ENCODE assay signal across 19 cellular contexts in the genomic region with DNA sequence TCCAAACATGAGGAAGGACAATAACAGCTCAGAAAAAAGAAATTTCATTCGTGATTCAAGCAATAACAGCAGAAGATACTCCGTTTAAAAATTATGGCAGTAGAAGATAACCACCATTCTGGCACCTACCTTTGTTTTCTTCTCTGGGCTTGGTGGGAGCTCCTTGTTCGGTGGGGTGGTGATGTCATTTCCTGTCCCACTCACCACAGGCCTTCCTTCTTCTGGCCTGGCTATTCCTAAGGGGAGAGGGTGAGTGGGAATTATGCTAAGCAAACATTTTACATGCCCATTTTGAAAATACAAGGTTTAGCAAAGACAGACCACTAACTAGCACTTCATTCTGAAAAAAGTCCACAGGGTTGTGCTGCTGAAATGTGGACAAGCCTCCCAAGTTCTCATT.
DNase-seq lines count a peak whose midpoint lies in the region; ATAC-seq, FAIRE-seq and TF ChIP-seq lines count a peak whose summit lies in the region.
"Had no signal": no experiment of that assay in that cellular context is flagged by ENCODE, and none has a peak within 500 bp of the region (broad histone marks: within the 10 kb centered on the region; RNA-seq: fewer than 3 reads in every experiment).

No MANE protein-coding gene starts in this region.

- no peak for TF ChIP-seq CTCF in activated CD8-positive, alpha-beta T cell treated with anti-CD3 and anti-CD28 coated beads for 36 hours (IDR thresholded peaks at IDR 0.05)
- no peak for TF ChIP-seq CTCF in VCaP (conservative IDR thresholded peaks at IDR 0.05)
- no peak for TF ChIP-seq CTCF in endothelial cell of umbilical vein (IDR thresholded peaks at IDR 0.05; ENCODE audit: extremely low read depth in 1 of 2, insufficient read depth in 1 of 2, low read depth in 1 of 2, low read length in 2 of 2)
- no peak for TF ChIP-seq CTCF in gastrocnemius medialis (IDR thresholded peaks at IDR 0.05 in 4 of 5, conservative IDR thresholded peaks at IDR 0.05 in 1 of 5)
- no peak for TF ChIP-seq CTCF in body of pancreas (IDR thresholded peaks at IDR 0.05)

- H3K9me3 ChIP-seq in endothelial cell of umbilical vein (replicated peaks; ENCODE audit: control insufficient read depth, insufficient read depth, low read length) (no peaks in the 10 kb centered on the region), gastrocnemius medialis (no peaks in the 10 kb centered on the region), body of pancreas (no peaks in the 10 kb centered on the region)
- H3K9me3 ChIP-seq: neutrophil, sigmoid colon, SJSA1 had no signal

- no TSS peak for BruUV-seq in endothelial cell of umbilical vein (replicated peaks; lab: Mats Ljungman, UMichigan)

- H3K9ac ChIP-seq in endothelial cell of umbilical vein (replicated peaks; ENCODE audit: extremely low read depth, insufficient read depth, low read length): no peak overlapping the region

- peaks cover 6% of the 10 kb centered on the region for H3K36me3 Mint-ChIP-seq in activated CD8-positive, alpha-beta T cell treated with anti-CD3 and anti-CD28 coated beads for 36 hours (ENCODE audit: low read depth)
- peaks cover 9% of the 10 kb centered on the region for H3K36me3 Mint-ChIP-seq in activated CD8-positive, alpha-beta T cell treated with anti-CD3 and anti-CD28 coated beads, Interleukin-2, amount 10 ng/mL, durations not matched to agents 7 days and 5 days (ENCODE audit: low read depth)

- H4K20me1 ChIP-seq in endothelial cell of umbilical vein (replicated peaks; ENCODE audit: control insufficient read depth, extremely low read depth, insufficient read depth, low read length): no peaks in the 10 kb centered on the region

- CTCF ChIA-PET in activated CD8-positive, alpha-beta T cell treated with anti-CD3 and anti-CD28 coated beads for 36 hours (lab: Charles Lee): interaction anchor here (1.1 kb wide), 1 partner anchor 280 kb away, joined by 3 read pairs; no protein-coding TSS in a partner anchor
- CTCF ChIA-PET in activated CD8-positive, alpha-beta T cell treated with anti-CD3 and anti-CD28 coated beads, Interleukin-2, amount 10 ng/mL, durations not matched to agents 7 days and 5 days (lab: Charles Lee): no interaction called here
- CTCF ChIA-PET in endothelial cell of umbilical vein (lab: Charles Lee): interaction anchor here (0.5 to 2.4 kb wide), 8 partner anchors 11 to 281 kb away, joined by 3 to 14 read pairs (median 7); no protein-coding TSS in a partner anchor

- H2AFZ ChIP-seq in endothelial cell of umbilical vein (ENCODE audit: low read depth, low read length): no peak overlapping the region

- no peak overlapping the region for H3K4me3 ChIP-seq in endothelial cell of umbilical vein (replicated peaks in 1 of 3; ENCODE audit: insufficient read depth in 1 of 3, low read depth in 1 of 3, low read length in 3 of 3)
- H3K4me3 ChIP-seq in gastrocnemius medialis: no peak overlapping the region
- no peak overlapping the region for H3K4me3 ChIP-seq in body of pancreas
- H3K4me3 ChIP-seq: sigmoid colon, SJSA1 had no signal

- H3K9me3 Mint-ChIP-seq in activated CD8-positive, alpha-beta T cell treated with anti-CD3 and anti-CD28 coated beads for 36 hours: no peaks in the 10 kb centered on the region
- H3K9me3 Mint-ChIP-seq in activated CD8-positive, alpha-beta T cell treated with anti-CD3 and anti-CD28 coated beads, Interleukin-2, amount 10 ng/mL, durations not matched to agents 7 days and 5 days (ENCODE audit: insufficient read depth): no peaks in the 10 kb centered on the region
- H3K9me3 Mint-ChIP-seq: activated CD4-positive, alpha-beta memory T cell treated with anti-CD3 and anti-CD28 coated beads for 36 hours; stimulated activated naive B cell treated with anti-CD40 and anti-IgM and Interleukin-4, amounts not matched to agents 10 μg/mL and 1 μg/mL and 100 μg/mL, for 72 hours had no signal

- no peak for ATAC-seq in activated CD8-positive, alpha-beta T cell treated with anti-CD3 and anti-CD28 coated beads for 36 hours
- ATAC-seq in activated CD8-positive, alpha-beta T cell treated with anti-CD3 and anti-CD28 coated beads, Interleukin-2, amount 10 ng/mL, durations not matched to agents 7 days and 5 days: no peak
- ATAC-seq in gastrocnemius medialis (no peak), HG03432 (IDR thresholded peaks at IDR 0.05; ENCODE audit: unreplicated experiment) (no peak), body of pancreas (no peak)
- ATAC-seq: stimulated activated naive B cell treated with anti-CD40 and anti-IgM and Interleukin-4, amounts not matched to agents 10 μg/mL and 1 μg/mL and 100 μg/mL, for 72 hours had no signal

- intact Hi-C loops in activated CD8-positive, alpha-beta T cell treated with anti-CD3 and anti-CD28 coated beads for 36 hours (cut with micrococcal nuclease): no loop called here
- intact Hi-C loops in endothelial cell of umbilical vein (cut with micrococcal nuclease) (loop anchor here (1.0 to 2.0 kb wide), 2 partner anchors 114 to 274 kb away; no protein-coding TSS in a partner anchor), gastrocnemius medialis (cut with DNase I; ENCODE audit: low total_unique reads) (no loop called here), body of pancreas (cut with DNase I) (no loop called here)

- peak overlapping the region; percentile 57 for H3K27ac ChIP-seq in VCaP
- H3K27ac ChIP-seq in endothelial cell of umbilical vein (ENCODE audit: insufficient read depth, low read depth, low read length): peak overlapping the region; percentile 72
- peak overlapping the region; percentile 4 to 56 (median 38) for H3K27ac ChIP-seq in gastrocnemius medialis
- no peak overlapping the region for H3K27ac ChIP-seq in body of pancreas
- H3K27ac ChIP-seq: neutrophil, sigmoid colon, SJSA1 had no signal

- WGBS in body of pancreas, 2 donors: 82 to 88% methylated on average over 3 of the region's 3 CpGs

- peak; percentile 18 for FAIRE-seq in endothelial cell of umbilical vein (lab: Jason Lieb, UNC)
- FAIRE-seq: colon, GM19239 had no signal

- DNase-seq in activated CD8-positive, alpha-beta T cell treated with anti-CD3 and anti-CD28 coated beads for 36 hours: no peak
- DNase-seq in activated CD8-positive, alpha-beta T cell treated with anti-CD3 and anti-CD28 coated beads, Interleukin-2, amount 10 ng/mL, durations not matched to agents 7 days and 5 days: no peak
- DNase-seq in endothelial cell of umbilical vein (ENCODE audit: low read depth, low spot score) (peak; percentile 46), gastrocnemius medialis (no peak), body of pancreas (no peak)
- no peak for DNase-seq in stimulated activated CD4-positive, alpha-beta T cell treated with anti-CD3 and anti-CD28 coated beads, Interleukin-12 subunit alpha, Interleukin-12 subunit beta, amount 100 ng/mL, for 4 hours
- DNase-seq: 8988T; activated CD4-positive, alpha-beta memory T cell treated with anti-CD3 and anti-CD28 coated beads for 36 hours; activated effector memory CD4-positive, alpha-beta T cell treated with anti-CD3 and anti-CD28 coated beads, Interleukin-2, amount 50 U/mL, for 16 hours; GF-D8; NCI-H2171 treated with DMSO at 0.1 percent for 48 hours; sigmoid colon; stimulated activated naive B cell treated with anti-CD40 and anti-IgM and Interleukin-4, amounts not matched to agents 10 μg/mL and 1 μg/mL and 100 μg/mL, for 72 hours had no signal

- peaks cover 5% of the 10 kb centered on the region for H3K79me2 ChIP-seq in endothelial cell of umbilical vein (ENCODE audit: control insufficient read depth, insufficient read depth, low read length)

- H3K4me3 Mint-ChIP-seq in activated CD8-positive, alpha-beta T cell treated with anti-CD3 and anti-CD28 coated beads for 36 hours: no peak overlapping the region
- no peak overlapping the region for H3K4me3 Mint-ChIP-seq in activated CD8-positive, alpha-beta T cell treated with anti-CD3 and anti-CD28 coated beads, Interleukin-2, amount 10 ng/mL, durations not matched to agents 7 days and 5 days
- H3K4me3 Mint-ChIP-seq: activated CD4-positive, alpha-beta memory T cell treated with anti-CD3 and anti-CD28 coated beads for 36 hours; stimulated activated naive B cell treated with anti-CD40 and anti-IgM and Interleukin-4, amounts not matched to agents 10 μg/mL and 1 μg/mL and 100 μg/mL, for 72 hours had no signal

- no peaks in the 10 kb centered on the region for H3K27me3 Mint-ChIP-seq in activated CD8-positive, alpha-beta T cell treated with anti-CD3 and anti-CD28 coated beads for 36 hours
- H3K27me3 Mint-ChIP-seq in activated CD8-positive, alpha-beta T cell treated with anti-CD3 and anti-CD28 coated beads, Interleukin-2, amount 10 ng/mL, durations not matched to agents 7 days and 5 days (ENCODE audit: low read depth): no peaks in the 10 kb centered on the region
- H3K27me3 Mint-ChIP-seq: activated CD4-positive, alpha-beta memory T cell treated with anti-CD3 and anti-CD28 coated beads for 36 hours; stimulated activated naive B cell treated with anti-CD40 and anti-IgM and Interleukin-4, amounts not matched to agents 10 μg/mL and 1 μg/mL and 100 μg/mL, for 72 hours had no signal

- peak overlapping the region; percentile 31 for H3K4me2 ChIP-seq in endothelial cell of umbilical vein (ENCODE audit: insufficient read depth, low read length)

- H3K36me3 ChIP-seq in endothelial cell of umbilical vein (ENCODE audit: control insufficient read depth in 2 of 2, extremely low read depth in 1 of 2, insufficient read depth in 2 of 2, low read length in 2 of 2) (peaks cover 5 to 11% of the 10 kb centered on the region in 2 experiments), gastrocnemius medialis (peaks cover 0 to 71% of the 10 kb centered on the region in 2 donors), body of pancreas (replicated peaks in 1 of 2; ENCODE audit: insufficient read depth in 1 of 2, low read depth in 2 of 2) (peaks cover 0 to 3% of the 10 kb centered on the region in 2 donors)

- dilution Hi-C loops in endothelial cell of umbilical vein (cut with MboI; ENCODE audit: extremely low pct_ligation_motif_present, low sequenced_read_pairs): no loop called here

- in situ Hi-C loops in gastrocnemius medialis (cut with MboI; ENCODE audit: low sequenced_read_pairs in 4 of 4): no loop called here

- H3K4me1 ChIP-seq in endothelial cell of umbilical vein (ENCODE audit: control insufficient read depth, extremely low read depth, insufficient read depth, low read length): peaks cover 20% of the 10 kb centered on the region
- H3K4me1 ChIP-seq in gastrocnemius medialis: peaks cover 0 to 9% of the 10 kb centered on the region in 2 donors
- peaks cover 16% of the 10 kb centered on the region for H3K4me1 ChIP-seq in body of pancreas
- H3K4me1 ChIP-seq: SJSA1 had no signal

- H3K27me3 ChIP-seq in endothelial cell of umbilical vein (ENCODE audit: control insufficient read depth in 2 of 2, insufficient read depth in 2 of 2, low read length in 2 of 2) (no peaks in the 10 kb centered on the region), gastrocnemius medialis (no peaks in the 10 kb centered on the region), body of pancreas (no peaks in the 10 kb centered on the region)
- H3K27me3 ChIP-seq: neutrophil, sigmoid colon, SJSA1 had no signal

- TF ChIP-seq POLR2A in endothelial cell of umbilical vein (IDR thresholded peaks at IDR 0.05; ENCODE audit: low read depth, low read length) (no peak), gastrocnemius medialis (IDR thresholded peaks at IDR 0.05) (no peak), body of pancreas (IDR thresholded peaks at IDR 0.05) (no peak)

- H3K4me1 Mint-ChIP-seq in activated CD8-positive, alpha-beta T cell treated with anti-CD3 and anti-CD28 coated beads for 36 hours (ENCODE audit: low read depth): peaks cover 8% of the 10 kb centered on the region
- H3K4me1 Mint-ChIP-seq in activated CD8-positive, alpha-beta T cell treated with anti-CD3 and anti-CD28 coated beads, Interleukin-2, amount 10 ng/mL, durations not matched to agents 7 days and 5 days (ENCODE audit: low read depth): peaks cover 15% of the 10 kb centered on the region

- no peaks in the 10 kb centered on the region for H3K9me1 ChIP-seq in endothelial cell of umbilical vein (replicated peaks; ENCODE audit: control insufficient read depth, extremely low read depth, insufficient read depth, low read length)

- H3K27ac Mint-ChIP-seq in activated CD8-positive, alpha-beta T cell treated with anti-CD3 and anti-CD28 coated beads for 36 hours: peak overlapping the region; percentile 14
- H3K27ac Mint-ChIP-seq in activated CD8-positive, alpha-beta T cell treated with anti-CD3 and anti-CD28 coated beads, Interleukin-2, amount 10 ng/mL, durations not matched to agents 7 days and 5 days: no peak overlapping the region
- H3K27ac Mint-ChIP-seq: activated CD4-positive, alpha-beta memory T cell treated with anti-CD3 and anti-CD28 coated beads for 36 hours; stimulated activated naive B cell treated with anti-CD40 and anti-IgM and Interleukin-4, amounts not matched to agents 10 μg/mL and 1 μg/mL and 100 μg/mL, for 72 hours had no signal

- POLR2A ChIA-PET in activated CD8-positive, alpha-beta T cell treated with anti-CD3 and anti-CD28 coated beads for 36 hours (lab: Charles Lee): no interaction called here
- POLR2A ChIA-PET in activated CD8-positive, alpha-beta T cell treated with anti-CD3 and anti-CD28 coated beads, Interleukin-2, amount 10 ng/mL, durations not matched to agents 7 days and 5 days (lab: Charles Lee): interaction anchor here (1.1 kb wide), 1 partner anchor 107 kb away, joined by 3 read pairs; no protein-coding TSS in a partner anchor
- POLR2A ChIA-PET in endothelial cell of umbilical vein (lab: Charles Lee): no interaction called here

Comparison
In these comparisons a context has a peak if more than half of its experiments do, and no peak if none do; other contexts are left out.
1. H3K27ac ChIP-seq: peak in VCaP (single experiment), endothelial cell of umbilical vein (single experiment) and gastrocnemius medialis (4 of 4); none in body of pancreas (0 of 4).